In genomic region chr12:56636118-56636674, GRCh38 we compare ENCODE assay signal across 8 cellular contexts. TPM values are rescaled to one million over a fixed set of nuclear protein-coding genes. Genes with fewer than 3 reads are reported as not detected.
DNase-seq lines count a peak whose midpoint lies in the region; ATAC-seq, FAIRE-seq and TF ChIP-seq lines count a peak whose summit lies in the region.

No MANE protein-coding gene starts in this region.

- no peak for TF ChIP-seq CTCF in neural cell (IDR thresholded peaks at IDR 0.05; ENCODE audit: poor library complexity, severe bottlenecking)

- peak overlapping the region; percentile 92 for H3K27ac Mint-ChIP-seq in activated T-helper 1 cell treated with anti-CD3 and anti-CD28 coated beads, Interleukin-12 subunit alpha, Interleukin-12 subunit beta, Interleukin-2, Interleukin-4 antibody, amounts not matched to agents 30 ng/mL and 10 ng/mL and 1 ng/mL, durations not matched to agents 14 hours and 24 hours and 36 hours
- H3K27ac Mint-ChIP-seq in stimulated activated naive CD8-positive, alpha-beta T cell treated with anti-CD3 and anti-CD28 coated beads, Interleukin-15, amount 100 ng/mL, for 72 hours, result peak overlapping the region; percentile 91 to 92

- FAIRE-seq in RCC 7860 (lab: Jason Lieb, UNC), result no peak

- H3K9me3 ChIP-seq in neural cell (ENCODE audit: low read length), result no peaks in the 10 kb centered on the region

- intact Hi-C loops in activated T-helper 1 cell treated with anti-CD3 and anti-CD28 coated beads, Interleukin-12 subunit alpha, Interleukin-12 subunit beta, Interleukin-2, Interleukin-4 antibody, amounts not matched to agents 30 ng/mL and 10 ng/mL and 1 ng/mL, durations not matched to agents 14 hours and 24 hours and 36 hours (cut with micrococcal nuclease), result loop anchor here (1.0 to 10.0 kb wide), 10 partner anchors 8 to 1119 kb away; partner anchors contain the start of genes CDK4, MARCHF9, NAB2 and NACA

- H3K9me3 Mint-ChIP-seq in activated T-helper 1 cell treated with anti-CD3 and anti-CD28 coated beads, Interleukin-12 subunit alpha, Interleukin-12 subunit beta, Interleukin-2, Interleukin-4 antibody, amounts not matched to agents 30 ng/mL and 10 ng/mL and 1 ng/mL, durations not matched to agents 14 hours and 24 hours and 36 hours, result no peaks in the 10 kb centered on the region
- H3K9me3 Mint-ChIP-seq in stimulated activated naive CD8-positive, alpha-beta T cell treated with anti-CD3 and anti-CD28 coated beads, Interleukin-15, amount 100 ng/mL, for 72 hours, result no peaks in the 10 kb centered on the region

- peak overlapping the region; percentile 14 for H2AFZ ChIP-seq in neural cell (ENCODE audit: low read depth, low read length)

- no peaks in the 10 kb centered on the region for H3K27me3 ChIP-seq in neural cell (ENCODE audit: insufficient read depth, low read depth, low read length)

- H3F3A ChIP-seq in neural cell (ENCODE audit: insufficient read depth, low read length, poor library complexity, severe bottlenecking), result peaks cover 9% of the 10 kb centered on the region

- no peaks in the 10 kb centered on the region for H4K20me1 ChIP-seq in neural cell (ENCODE audit: insufficient read depth)

- TF ChIP-seq RAD21 in Ishikawa (IDR thresholded peaks at IDR 0.05; ENCODE audit: low read depth) (no peak), neural cell (conservative IDR thresholded peaks at IDR 0.05) (no peak)

- peak overlapping the region; percentile 98 for H3K4me3 Mint-ChIP-seq in activated T-helper 1 cell treated with anti-CD3 and anti-CD28 coated beads, Interleukin-12 subunit alpha, Interleukin-12 subunit beta, Interleukin-2, Interleukin-4 antibody, amounts not matched to agents 30 ng/mL and 10 ng/mL and 1 ng/mL, durations not matched to agents 14 hours and 24 hours and 36 hours
- H3K4me3 Mint-ChIP-seq in stimulated activated naive CD8-positive, alpha-beta T cell treated with anti-CD3 and anti-CD28 coated beads, Interleukin-15, amount 100 ng/mL, for 72 hours, result peak overlapping the region; percentile 92 to 94

- H3K4me1 Mint-ChIP-seq in activated T-helper 1 cell treated with anti-CD3 and anti-CD28 coated beads, Interleukin-12 subunit alpha, Interleukin-12 subunit beta, Interleukin-2, Interleukin-4 antibody, amounts not matched to agents 30 ng/mL and 10 ng/mL and 1 ng/mL, durations not matched to agents 14 hours and 24 hours and 36 hours (ENCODE audit: low read depth), result peaks cover 68% of the 10 kb centered on the region
- peaks cover 69% of the 10 kb centered on the region for H3K4me1 Mint-ChIP-seq in stimulated activated naive CD8-positive, alpha-beta T cell treated with anti-CD3 and anti-CD28 coated beads, Interleukin-15, amount 100 ng/mL, for 72 hours

- H3K36me3 ChIP-seq in neural cell (ENCODE audit: insufficient read depth, low read length), result no peaks in the 10 kb centered on the region

- H3K27ac ChIP-seq in neural cell (ENCODE audit: low read length), result peak overlapping the region; percentile 60

- no peaks in the 10 kb centered on the region for H3K27me3 Mint-ChIP-seq in activated T-helper 1 cell treated with anti-CD3 and anti-CD28 coated beads, Interleukin-12 subunit alpha, Interleukin-12 subunit beta, Interleukin-2, Interleukin-4 antibody, amounts not matched to agents 30 ng/mL and 10 ng/mL and 1 ng/mL, durations not matched to agents 14 hours and 24 hours and 36 hours (ENCODE audit: insufficient read depth)
- H3K27me3 Mint-ChIP-seq in stimulated activated naive CD8-positive, alpha-beta T cell treated with anti-CD3 and anti-CD28 coated beads, Interleukin-15, amount 100 ng/mL, for 72 hours, result no peaks in the 10 kb centered on the region

- H3K9me2 ChIP-seq in neural cell (ENCODE audit: insufficient read depth, low read length), result no peaks in the 10 kb centered on the region

- TF ChIP-seq EP300 in Ishikawa (IDR thresholded peaks at IDR 0.05; ENCODE audit: borderline replicate concordance) (no peak), neural cell (conservative IDR thresholded peaks at IDR 0.05; ENCODE audit: poor library complexity, severe bottlenecking) (no peak)

- H3K4me2 ChIP-seq in neural cell (ENCODE audit: low read length), result peak overlapping the region; percentile 44

- H3K36me3 Mint-ChIP-seq in activated T-helper 1 cell treated with anti-CD3 and anti-CD28 coated beads, Interleukin-12 subunit alpha, Interleukin-12 subunit beta, Interleukin-2, Interleukin-4 antibody, amounts not matched to agents 30 ng/mL and 10 ng/mL and 1 ng/mL, durations not matched to agents 14 hours and 24 hours and 36 hours (ENCODE audit: low read depth), result peaks cover 29% of the 10 kb centered on the region

- peak overlapping the region; percentile 71 for H3K4me3 ChIP-seq in neural cell (ENCODE audit: low read length)

- H3K9ac ChIP-seq in neural cell (ENCODE audit: low read length), result peak overlapping the region; percentile 77

- ATAC-seq in GM21619 (IDR thresholded peaks at IDR 0.05; ENCODE audit: unreplicated experiment), result peak; percentile 40
- ATAC-seq in stimulated activated naive CD8-positive, alpha-beta T cell treated with anti-CD3 and anti-CD28 coated beads, Interleukin-15, amount 100 ng/mL, for 72 hours, result peak; percentile 83

- H3K79me2 ChIP-seq in neural cell (replicated peaks; ENCODE audit: insufficient read depth, low read length), result no peaks in the 10 kb centered on the region

- DNase-seq in DMS53 (lab: John Stamatoyannopoulos, UW) (peak; percentile 95), RCC 7860 (ENCODE audit: low spot score) (peak; percentile 66), fibroblast of peridontal ligament (ENCODE audit: extremely low read depth) (peak; percentile 81)
- DNase-seq in activated T-helper 1 cell treated with anti-CD3 and anti-CD28 coated beads, Interleukin-12 subunit alpha, Interleukin-12 subunit beta, Interleukin-2, Interleukin-4 antibody, amounts not matched to agents 30 ng/mL and 10 ng/mL and 1 ng/mL, durations not matched to agents 14 hours and 24 hours and 36 hours (ENCODE audit: low spot score), result peak; percentile 62
- peak; percentile 82 to 83 for DNase-seq in stimulated activated naive CD8-positive, alpha-beta T cell treated with anti-CD3 and anti-CD28 coated beads, Interleukin-15, amount 100 ng/mL, for 72 hours

TF ChIP-seq in Ishikawa, 13 proteins besides CTCF, POLR2A, EP300 and RAD21 (continues in another document):
- TF ChIP-seq TAF1 (IDR thresholded peaks at IDR 0.05; ENCODE audit: low read depth) (0 out of 2 replicates have a peak, but pooled peaks have one; percentile 32), TEAD4 (IDR thresholded peaks at IDR 0.05) (no peak)

TF ChIP-seq in neural cell, 6 proteins besides CTCF, POLR2A, EP300 and RAD21:
- TF ChIP-seq, protein P1, sequence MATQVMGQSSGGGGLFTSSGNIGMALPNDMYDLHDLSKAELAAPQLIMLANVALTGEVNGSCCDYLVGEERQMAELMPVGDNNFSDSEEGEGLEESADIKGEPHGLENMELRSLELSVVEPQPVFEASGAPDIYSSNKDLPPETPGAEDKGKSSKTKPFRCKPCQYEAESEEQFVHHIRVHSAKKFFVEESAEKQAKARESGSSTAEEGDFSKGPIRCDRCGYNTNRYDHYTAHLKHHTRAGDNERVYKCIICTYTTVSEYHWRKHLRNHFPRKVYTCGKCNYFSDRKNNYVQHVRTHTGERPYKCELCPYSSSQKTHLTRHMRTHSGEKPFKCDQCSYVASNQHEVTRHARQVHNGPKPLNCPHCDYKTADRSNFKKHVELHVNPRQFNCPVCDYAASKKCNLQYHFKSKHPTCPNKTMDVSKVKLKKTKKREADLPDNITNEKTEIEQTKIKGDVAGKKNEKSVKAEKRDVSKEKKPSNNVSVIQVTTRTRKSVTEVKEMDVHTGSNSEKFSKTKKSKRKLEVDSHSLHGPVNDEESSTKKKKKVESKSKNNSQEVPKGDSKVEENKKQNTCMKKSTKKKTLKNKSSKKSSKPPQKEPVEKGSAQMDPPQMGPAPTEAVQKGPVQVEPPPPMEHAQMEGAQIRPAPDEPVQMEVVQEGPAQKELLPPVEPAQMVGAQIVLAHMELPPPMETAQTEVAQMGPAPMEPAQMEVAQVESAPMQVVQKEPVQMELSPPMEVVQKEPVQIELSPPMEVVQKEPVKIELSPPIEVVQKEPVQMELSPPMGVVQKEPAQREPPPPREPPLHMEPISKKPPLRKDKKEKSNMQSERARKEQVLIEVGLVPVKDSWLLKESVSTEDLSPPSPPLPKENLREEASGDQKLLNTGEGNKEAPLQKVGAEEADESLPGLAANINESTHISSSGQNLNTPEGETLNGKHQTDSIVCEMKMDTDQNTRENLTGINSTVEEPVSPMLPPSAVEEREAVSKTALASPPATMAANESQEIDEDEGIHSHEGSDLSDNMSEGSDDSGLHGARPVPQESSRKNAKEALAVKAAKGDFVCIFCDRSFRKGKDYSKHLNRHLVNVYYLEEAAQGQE (IDR thresholded peaks at IDR 0.05; ENCODE audit: borderline replicate concordance), result peak; percentile 22
- TF ChIP-seq TAF1 (IDR thresholded peaks at IDR 0.05; ENCODE audit: low read depth) (no peak), POLR2AphosphoS5 (IDR thresholded peaks at IDR 0.05) (no peak)

RNA-seq across cellular contexts. Expression of gene BAZ2A, which starts 6.1 kb away (rescaled TPM):
- total RNA-seq in activated T-helper 1 cell treated with anti-CD3 and anti-CD28 coated beads, Interleukin-12 subunit alpha, Interleukin-12 subunit beta, Interleukin-2, Interleukin-4 antibody, amounts not matched to agents 30 ng/mL and 10 ng/mL and 1 ng/mL, durations not matched to agents 14 hours and 24 hours and 36 hours, result 119 and 126 TPM in 2 replicates
- polyA plus RNA-seq in neural cell, result 11.6 and 13.8 TPM in 2 replicates
- 24.1 and 38.2 TPM in 2 replicates for polyA minus RNA-seq in neural cell

RNA-seq across cellular contexts. Expression of gene ATP5F1B, which starts 9.6 kb away (rescaled TPM):
- total RNA-seq in activated T-helper 1 cell treated with anti-CD3 and anti-CD28 coated beads, Interleukin-12 subunit alpha, Interleukin-12 subunit beta, Interleukin-2, Interleukin-4 antibody, amounts not matched to agents 30 ng/mL and 10 ng/mL and 1 ng/mL, durations not matched to agents 14 hours and 24 hours and 36 hours, result 714 and 716 TPM in 2 replicates
- polyA plus RNA-seq in neural cell, result 559 and 611 TPM in 2 replicates
- polyA minus RNA-seq in neural cell, result 436 and 443 TPM in 2 replicates

RNA-seq across cellular contexts. Expression of gene PTGES3, which starts 51.9 kb away (rescaled TPM):
- total RNA-seq in activated T-helper 1 cell treated with anti-CD3 and anti-CD28 coated beads, Interleukin-12 subunit alpha, Interleukin-12 subunit beta, Interleukin-2, Interleukin-4 antibody, amounts not matched to agents 30 ng/mL and 10 ng/mL and 1 ng/mL, durations not matched to agents 14 hours and 24 hours and 36 hours, result 301 and 302 TPM in 2 replicates
- 104 and 109 TPM in 2 replicates for polyA plus RNA-seq in neural cell
- polyA minus RNA-seq in neural cell, result 71.8 and 86.8 TPM in 2 replicates

Comparison
In these comparisons a context has a peak if more than half of its experiments do, and no peak if none do; other contexts are left out.
1. Peak in every context shown above with its lines: DNase-seq, ATAC-seq, H3K4me3 ChIP-seq and H3K27ac ChIP-seq.